In the genomic region with DNA sequence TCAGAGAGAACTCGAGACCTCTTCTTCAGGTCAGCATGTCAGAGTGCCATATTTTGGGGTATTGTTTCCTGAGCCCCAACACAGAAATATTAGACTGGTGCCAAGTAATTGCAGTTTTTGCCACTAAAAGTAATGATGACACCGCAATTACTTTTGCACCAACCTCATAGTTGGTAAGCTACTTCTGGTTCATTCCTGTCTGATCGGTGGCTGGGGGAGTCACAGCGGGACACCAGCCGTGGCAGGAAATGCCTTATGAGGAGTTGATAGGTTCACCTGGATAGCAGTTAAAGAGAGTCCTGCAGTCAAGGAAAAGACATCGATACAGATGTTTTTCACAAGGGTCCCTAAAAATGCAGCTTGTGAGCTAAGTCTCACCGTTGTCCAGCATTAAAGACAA, we compare ENCODE assay signal across 23 cellular contexts. TPM values are rescaled to one million over a fixed set of nuclear protein-coding genes. Genes with fewer than 3 reads are reported as not detected.
A peak's percentile ranks its signal among the peaks of the same experiment; 100 is the strongest.
DNase-seq lines count a peak whose midpoint lies in the region; ATAC-seq, FAIRE-seq and TF ChIP-seq lines count a peak whose summit lies in the region.
"Had no signal": no experiment of that assay in that cellular context is flagged by ENCODE, and none has a peak within 500 bp of the region (broad histone marks: within the 10 kb centered on the region; RNA-seq: fewer than 3 reads in every experiment).

No MANE protein-coding gene starts in this region.

- TF ChIP-seq CTCF in HepG2 (CRISPR knock-in tag; IDR thresholded peaks at IDR 0.05) = no peak
- TF ChIP-seq CTCF in right lobe of liver (IDR thresholded peaks at IDR 0.05) = no peak
- TF ChIP-seq CTCF in WTC11 (IDR thresholded peaks at IDR 0.05) = no peak
- TF ChIP-seq CTCF in endodermal cell (conservative IDR thresholded peaks at IDR 0.05) = no peak
- no peak for TF ChIP-seq CTCF in BE2C (IDR thresholded peaks at IDR 0.05; ENCODE audit: low read depth, low read length)

- no peak for TF ChIP-seq RAD21 in HepG2 (CRISPR knock-in tag; IDR thresholded peaks at IDR 0.05)

- no peaks in the 10 kb centered on the region for H3K79me2 ChIP-seq in HepG2 (ENCODE audit: insufficient read depth, low read length)

- POLR2A ChIA-PET in HepG2 (lab: Yijun Ruan, JAX) (no interaction called here), WTC11 (lab: Charles Lee) (no interaction called here)

- no peak overlapping the region for H3K27ac Mint-ChIP-seq in WTC11
- no peak overlapping the region for H3K27ac Mint-ChIP-seq in endodermal cell
- H3K27ac Mint-ChIP-seq: HFFc6 had no signal

- 0 out of 2 replicates have a peak, but pooled peaks cover 2% of the 10 kb centered on the region for H3K36me3 Mint-ChIP-seq in WTC11
- H3K36me3 Mint-ChIP-seq in endodermal cell (ENCODE audit: low read depth) = no peaks in the 10 kb centered on the region
- H3K36me3 Mint-ChIP-seq: CD4-positive, alpha-beta memory T cell had no signal

- no peak overlapping the region for H3K4me3 ChIP-seq in HepG2 (replicated peaks in 1 of 3; ENCODE audit: insufficient read depth in 1 of 3, low read depth in 2 of 3, low read length in 3 of 3)
- H3K4me3 ChIP-seq in right lobe of liver = no peak overlapping the region
- H3K4me3 ChIP-seq in endodermal cell (ENCODE audit: low read length) = no peak overlapping the region
- no peak overlapping the region for H3K4me3 ChIP-seq in BE2C (ENCODE audit: low read depth, low read length)
- H3K4me3 ChIP-seq: HAP-1 had no signal

- H3K9ac ChIP-seq in HepG2 (ENCODE audit: insufficient read depth, low read depth, low read length) = no peak overlapping the region
- no peak overlapping the region for H3K9ac ChIP-seq in endodermal cell (ENCODE audit: extremely low read depth, low read length, poor library complexity, severe bottlenecking)

- H3K27me3 ChIP-seq in HepG2 (ENCODE audit: control insufficient read depth in 1 of 2, insufficient read depth in 2 of 2, low read length in 2 of 2) (no peaks in the 10 kb centered on the region), right lobe of liver (no peaks in the 10 kb centered on the region), endodermal cell (ENCODE audit: control insufficient read depth, insufficient read depth, low read length, poor library complexity, severe bottlenecking) (no peaks in the 10 kb centered on the region), BE2C (no peaks in the 10 kb centered on the region)

- 61% methylated on average over 7 of the region's 7 CpGs for WGBS in HepG2 (ENCODE audit: low lambda C conversion rate)
- 98% methylated on average over 5 of the region's 7 CpGs for WGBS in right lobe of liver (ENCODE audit: insufficient coverage, low coverage, low lambda C conversion rate, missing lambda C conversion rate)
- 77 to 90% methylated on average over 6 to 7 of the region's 7 CpGs for WGBS in endodermal cell (ENCODE audit: insufficient coverage in 1 of 2, insufficient read length in 1 of 2), 2 experiments

- H3K9me3 ChIP-seq in HepG2 (ENCODE audit: low read length) (no peaks in the 10 kb centered on the region), right lobe of liver (no peaks in the 10 kb centered on the region), endodermal cell (ENCODE audit: control insufficient read depth, low read length) (peaks cover 6% of the 10 kb centered on the region), BE2C (no peaks in the 10 kb centered on the region)
- H3K9me3 ChIP-seq: Caco-2, HAP-1 had no signal

- ATAC-seq in HepG2 = no peak
- ATAC-seq in right lobe of liver = no peak
- ATAC-seq in WTC11 = peak; percentile 68
- no peak for ATAC-seq in HG03378 (IDR thresholded peaks at IDR 0.05; ENCODE audit: unreplicated experiment)

- CTCF ChIA-PET in HepG2 (lab: Yijun Ruan, JAX; ENCODE audit: low intra/inter-chr PET ratio, low total read pairs) = no interaction called here
- CTCF ChIA-PET in WTC11 (lab: Charles Lee) = no interaction called here

- H3K9me3 Mint-ChIP-seq in WTC11 = peaks cover 6% of the 10 kb centered on the region
- H3K9me3 Mint-ChIP-seq in endodermal cell = no peaks in the 10 kb centered on the region

- intact Hi-C loops in HepG2 (cut with micrococcal nuclease; ENCODE audit: unreplicated experiment) (no loop called here), right lobe of liver (cut with DNase I) (no loop called here)

- H4K20me1 ChIP-seq in HepG2 (ENCODE audit: insufficient read depth, low read length) = no peaks in the 10 kb centered on the region

- TF ChIP-seq EP300 in HepG2 (IDR thresholded peaks at IDR 0.05; ENCODE audit: low read depth in 2 of 2, low read length in 2 of 2) (no peak), HepG2 (CRISPR knock-in tag; IDR thresholded peaks at IDR 0.05; ENCODE audit: borderline replicate concordance) (no peak)

- FAIRE-seq in HepG2 (lab: Jason Lieb, UNC) = no peak
- FAIRE-seq: A204.1, G401.6, GM12892 had no signal

- TF ChIP-seq POLR2A in HepG2 (IDR thresholded peaks at IDR 0.05; ENCODE audit: insufficient read depth in 1 of 2, low read depth in 2 of 2, low read length in 2 of 2) = no peak
- TF ChIP-seq POLR2A in right lobe of liver (IDR thresholded peaks at IDR 0.05) = no peak

- no peak overlapping the region for H2AFZ ChIP-seq in HepG2 (ENCODE audit: low read length)

- H3K36me3 ChIP-seq in HepG2 (replicated peaks in 1 of 2; ENCODE audit: control insufficient read depth in 1 of 2, insufficient read depth in 2 of 2, low read length in 2 of 2) (no peaks in the 10 kb centered on the region), right lobe of liver (no peaks in the 10 kb centered on the region), endodermal cell (ENCODE audit: control insufficient read depth, insufficient read depth, low read length) (no peaks in the 10 kb centered on the region), BE2C (no peaks in the 10 kb centered on the region)
- H3K36me3 ChIP-seq: HAP-1 had no signal

- H3K4me3 Mint-ChIP-seq in WTC11 (no peak overlapping the region), endodermal cell (no peak overlapping the region)
- H3K4me3 Mint-ChIP-seq: CD4-positive, alpha-beta memory T cell; HFFc6 had no signal

- H3K4me2 ChIP-seq in HepG2 (ENCODE audit: low read depth, low read length) = no peak overlapping the region; the same call in 1 of the 2 replicates

- H3K27me3 Mint-ChIP-seq in WTC11 (ENCODE audit: low read depth) (no peaks in the 10 kb centered on the region), endodermal cell (ENCODE audit: insufficient read depth) (no peaks in the 10 kb centered on the region)

- no TSS peak for BruUV-seq in HepG2 (replicated peaks; lab: Mats Ljungman, UMichigan)

- no peak for DNase-seq in HepG2 (ENCODE audit: low spot score)
- DNase-seq in right lobe of liver = no peak
- no peak for DNase-seq in WTC11 (ENCODE audit: low spot score)
- DNase-seq in endodermal cell = peak; percentile 65
- DNase-seq in BE2C = no peak
- DNase-seq in epidermal melanocyte (ENCODE audit: insufficient read length, low spot score) = no peak
- no peak for DNase-seq in T-helper 2 cell
- DNase-seq: AML-193; C1 segment of cervical spinal cord; Caco-2; CD4-positive, alpha-beta memory T cell; DMS153; DND-41; HFFc6 had no signal

- H3K27ac ChIP-seq in HepG2 (ENCODE audit: extremely low read length, insufficient read depth, low read length) = no peak overlapping the region
- no peak overlapping the region for H3K27ac ChIP-seq in right lobe of liver
- no peak overlapping the region for H3K27ac ChIP-seq in endodermal cell (ENCODE audit: low read depth, low read length)
- H3K27ac ChIP-seq: 22Rv1 had no signal

- H3K4me1 ChIP-seq in HepG2 (ENCODE audit: insufficient read depth, low read length) (peaks cover 24% of the 10 kb centered on the region), right lobe of liver (no peaks in the 10 kb centered on the region), endodermal cell (ENCODE audit: control insufficient read depth, insufficient read depth, low read length) (no peaks in the 10 kb centered on the region), BE2C (no peaks in the 10 kb centered on the region; the same call in 1 of the 2 replicates)
- H3K4me1 ChIP-seq: Caco-2, HAP-1 had no signal

- in situ Hi-C loops in HepG2 (cut with HindIII; ENCODE audit: extremely low pct_ligation_motif_present, low pct_unique_long_range_greater_than_20kb) = no loop called here

- H3K4me1 Mint-ChIP-seq in WTC11 (peaks cover 15% of the 10 kb centered on the region), endodermal cell (no peaks in the 10 kb centered on the region)

RNA-seq across cellular contexts. Expression of gene ATP6V0A4, which starts 23.9 kb away (rescaled TPM):
- total RNA-seq in HepG2 (2016; rRNA removed; fragmentation: Illumina TruSeq; extraction: Trizol) (0.11 and 0.24 TPM in 2 replicates), right lobe of liver (not detected), WTC11 (2021) (1.1 to 2.0 TPM (median 1.3 TPM) in 3 replicates), endodermal cell (under 1 TPM; 0.29 to 0.44 TPM)
- total RNA-seq in HepG2 (2016; cell fraction: cytosol; rRNA removed; fragmentation: Illumina TruSeq; extraction: Trizol; ENCODE audit: low read depth) = not detected in 2 replicates
- total RNA-seq in HepG2 (2016; cell fraction: insoluble cytoplasmic fraction; rRNA removed; fragmentation: Illumina TruSeq; extraction: Trizol) = 0.09 and 0.48 TPM in 2 replicates
- 0.12 TPM in 1 of 2 replicates, not detected in the other for total RNA-seq in HepG2 (2016; cell fraction: membrane; rRNA removed; fragmentation: Illumina TruSeq; extraction: Trizol)
- 0.28 and 0.31 TPM in 2 replicates for total RNA-seq in HepG2 (2016; cell fraction: nucleus; rRNA removed; fragmentation: Illumina TruSeq; extraction: Trizol)
- polyA plus RNA-seq in HepG2 (2011; rRNA removed) = 0.25 and 0.26 TPM in 2 replicates
- 0.16 and 0.41 TPM in 2 replicates for polyA plus RNA-seq in HepG2 (2011; cell fraction: cytosol; rRNA removed)
- polyA plus RNA-seq in HepG2 (2011; cell fraction: nucleus; rRNA removed) = 0.26 TPM in 1 of 2 replicates, not detected in the other
- polyA plus RNA-seq in HepG2 (2012) = 0.09 and 0.13 TPM in 2 replicates
- 0.05 TPM in 1 of 2 replicates, not detected in the other for polyA plus RNA-seq in HepG2 (2016; cell fraction: cytosol; fragmentation: Illumina TruSeq; extraction: Trizol; ENCODE audit: low read depth)
- polyA plus RNA-seq in HepG2 (2016; cell fraction: insoluble cytoplasmic fraction; fragmentation: Illumina TruSeq; extraction: Trizol; ENCODE audit: low read depth) = 0.34 TPM in 1 of 2 replicates, not detected in the other
- 0.15 TPM in 1 of 2 replicates, not detected in the other for polyA plus RNA-seq in HepG2 (2016; cell fraction: membrane; fragmentation: Illumina TruSeq; extraction: Trizol; ENCODE audit: low read depth)
- polyA plus RNA-seq in HepG2 (2016; cell fraction: nucleus; fragmentation: Illumina TruSeq; extraction: Trizol; ENCODE audit: insufficient read depth, low read depth) = 0.19 TPM in 1 of 2 replicates, not detected in the other
- 0.20 and 0.51 TPM in 2 replicates for polyA minus RNA-seq in HepG2 (2011; rRNA and poly(A)+ RNA removed; ENCODE audit: low replicate concordance)
- polyA minus RNA-seq in HepG2 (2011; cell fraction: cytosol; rRNA and poly(A)+ RNA removed) = not detected in 2 replicates
- 0.26 and 0.62 TPM in 2 replicates for polyA minus RNA-seq in HepG2 (2011; cell fraction: nucleus; rRNA and poly(A)+ RNA removed)
- 0.46 TPM for polyA plus RNA-seq in endodermal cell (2013, experiment 1 of 2)
- not detected for polyA plus RNA-seq in endodermal cell (2013, experiment 2 of 2)
- not detected for polyA plus RNA-seq in BE2C (2012; ENCODE audit: insufficient read depth, insufficient read length, low read depth)
- total RNA-seq: CD4-positive, alpha-beta memory T cell had no signal
- polyA plus RNA-seq: AG04450; CD4-positive, alpha-beta memory T cell had no signal

RNA-seq across cellular contexts. Expression of gene TMEM213, which starts 24.1 kb away (rescaled TPM):
- total RNA-seq in HepG2 (2016; rRNA removed; fragmentation: Illumina TruSeq; extraction: Trizol) (not detected in 2 replicates), right lobe of liver (not detected), WTC11 (2021) (0.11 to 0.18 TPM (median 0.11 TPM) in 3 replicates), endodermal cell (not detected)
- total RNA-seq in HepG2 (2016; cell fraction: cytosol; rRNA removed; fragmentation: Illumina TruSeq; extraction: Trizol; ENCODE audit: low read depth) = not detected in 2 replicates
- total RNA-seq in HepG2 (2016; cell fraction: insoluble cytoplasmic fraction; rRNA removed; fragmentation: Illumina TruSeq; extraction: Trizol) = not detected in 2 replicates
- total RNA-seq in HepG2 (2016; cell fraction: membrane; rRNA removed; fragmentation: Illumina TruSeq; extraction: Trizol) = not detected in 2 replicates
- total RNA-seq in HepG2 (2016; cell fraction: nucleus; rRNA removed; fragmentation: Illumina TruSeq; extraction: Trizol) = not detected in 2 replicates
- not detected in 2 replicates for polyA plus RNA-seq in HepG2 (2011; rRNA removed)
- not detected in 2 replicates for polyA plus RNA-seq in HepG2 (2011; cell fraction: cytosol; rRNA removed)
- not detected in 2 replicates for polyA plus RNA-seq in HepG2 (2011; cell fraction: nucleus; rRNA removed)
- polyA plus RNA-seq in HepG2 (2012) = not detected in 2 replicates
- polyA plus RNA-seq in HepG2 (2016; cell fraction: cytosol; fragmentation: Illumina TruSeq; extraction: Trizol; ENCODE audit: low read depth) = not detected in 2 replicates
- not detected in 2 replicates for polyA plus RNA-seq in HepG2 (2016; cell fraction: insoluble cytoplasmic fraction; fragmentation: Illumina TruSeq; extraction: Trizol; ENCODE audit: low read depth)
- polyA plus RNA-seq in HepG2 (2016; cell fraction: membrane; fragmentation: Illumina TruSeq; extraction: Trizol; ENCODE audit: low read depth) = not detected in 2 replicates
- polyA plus RNA-seq in HepG2 (2016; cell fraction: nucleus; fragmentation: Illumina TruSeq; extraction: Trizol; ENCODE audit: insufficient read depth, low read depth) = not detected in 2 replicates
- polyA minus RNA-seq in HepG2 (2011; rRNA and poly(A)+ RNA removed; ENCODE audit: low replicate concordance) = not detected in 2 replicates
- polyA minus RNA-seq in HepG2 (2011; cell fraction: cytosol; rRNA and poly(A)+ RNA removed) = not detected in 2 replicates
- polyA minus RNA-seq in HepG2 (2011; cell fraction: nucleus; rRNA and poly(A)+ RNA removed) = not detected in 2 replicates
- polyA plus RNA-seq in endodermal cell (2013, experiment 1 of 2) = not detected
- not detected for polyA plus RNA-seq in endodermal cell (2013, experiment 2 of 2)
- polyA plus RNA-seq in BE2C (2012; ENCODE audit: insufficient read depth, insufficient read length, low read depth) = not detected
- total RNA-seq: Caco-2; CD4-positive, alpha-beta memory T cell; H4; HFFc6 had no signal
- polyA plus RNA-seq: AG04450; BJ; CD4-positive, alpha-beta memory T cell had no signal
